1 cellular context compared by ENCODE assay signal in the genomic region with DNA sequence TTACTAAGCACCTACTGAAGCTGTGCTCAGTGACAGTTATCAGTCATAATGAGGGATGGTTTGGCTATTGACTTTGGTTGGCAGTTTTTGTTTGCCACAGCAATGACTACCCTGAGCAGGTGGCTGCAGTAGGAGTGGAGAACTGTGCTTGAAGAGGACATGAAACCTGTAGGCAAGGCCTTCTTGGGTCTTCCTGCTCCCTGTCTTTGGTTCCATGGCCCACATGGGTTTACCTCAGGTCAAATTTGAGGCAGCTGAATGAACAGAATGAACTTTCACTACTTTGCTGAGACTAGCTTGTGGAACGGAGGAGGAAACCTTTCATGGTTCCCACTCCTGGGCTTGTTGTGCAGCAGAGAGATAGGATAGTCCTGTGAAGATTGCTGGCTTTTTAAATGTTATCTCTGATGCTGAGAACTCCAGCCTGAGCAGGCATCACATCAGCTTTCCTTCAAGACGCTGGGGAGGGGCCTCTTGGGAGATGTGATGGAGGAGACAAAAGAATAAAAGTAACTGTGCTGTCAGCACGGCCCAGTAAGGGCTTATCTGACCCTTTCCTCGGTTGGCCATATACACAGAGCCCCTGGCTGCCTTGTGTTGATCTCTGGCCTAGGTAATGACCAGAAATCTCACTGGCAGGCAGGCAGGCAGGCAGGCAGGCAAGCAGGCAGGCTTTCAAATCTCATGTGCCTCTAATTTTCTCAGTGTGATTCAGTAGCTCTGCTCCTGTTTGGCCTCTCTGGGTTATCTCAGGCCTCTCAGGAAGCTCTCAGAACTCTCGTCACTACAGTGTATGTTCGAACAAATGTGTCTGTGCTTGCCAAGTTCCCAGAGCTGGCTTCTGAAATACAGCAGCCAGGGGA.
TF ChIP-seq lines count a peak whose summit lies in the region.

No MANE protein-coding gene starts in this region.

TF ChIP-seq in K562, 482 proteins besides CTCF, POLR2A, EP300 and RAD21 (continued from another document and continues in another):
- TF ChIP-seq, protein P1, sequence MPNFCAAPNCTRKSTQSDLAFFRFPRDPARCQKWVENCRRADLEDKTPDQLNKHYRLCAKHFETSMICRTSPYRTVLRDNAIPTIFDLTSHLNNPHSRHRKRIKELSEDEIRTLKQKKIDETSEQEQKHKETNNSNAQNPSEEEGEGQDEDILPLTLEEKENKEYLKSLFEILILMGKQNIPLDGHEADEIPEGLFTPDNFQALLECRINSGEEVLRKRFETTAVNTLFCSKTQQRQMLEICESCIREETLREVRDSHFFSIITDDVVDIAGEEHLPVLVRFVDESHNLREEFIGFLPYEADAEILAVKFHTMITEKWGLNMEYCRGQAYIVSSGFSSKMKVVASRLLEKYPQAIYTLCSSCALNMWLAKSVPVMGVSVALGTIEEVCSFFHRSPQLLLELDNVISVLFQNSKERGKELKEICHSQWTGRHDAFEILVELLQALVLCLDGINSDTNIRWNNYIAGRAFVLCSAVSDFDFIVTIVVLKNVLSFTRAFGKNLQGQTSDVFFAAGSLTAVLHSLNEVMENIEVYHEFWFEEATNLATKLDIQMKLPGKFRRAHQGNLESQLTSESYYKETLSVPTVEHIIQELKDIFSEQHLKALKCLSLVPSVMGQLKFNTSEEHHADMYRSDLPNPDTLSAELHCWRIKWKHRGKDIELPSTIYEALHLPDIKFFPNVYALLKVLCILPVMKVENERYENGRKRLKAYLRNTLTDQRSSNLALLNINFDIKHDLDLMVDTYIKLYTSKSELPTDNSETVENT (CRISPR knock-in tag; IDR thresholded peaks at IDR 0.05) = no peak
- TF ChIP-seq, protein P2, sequence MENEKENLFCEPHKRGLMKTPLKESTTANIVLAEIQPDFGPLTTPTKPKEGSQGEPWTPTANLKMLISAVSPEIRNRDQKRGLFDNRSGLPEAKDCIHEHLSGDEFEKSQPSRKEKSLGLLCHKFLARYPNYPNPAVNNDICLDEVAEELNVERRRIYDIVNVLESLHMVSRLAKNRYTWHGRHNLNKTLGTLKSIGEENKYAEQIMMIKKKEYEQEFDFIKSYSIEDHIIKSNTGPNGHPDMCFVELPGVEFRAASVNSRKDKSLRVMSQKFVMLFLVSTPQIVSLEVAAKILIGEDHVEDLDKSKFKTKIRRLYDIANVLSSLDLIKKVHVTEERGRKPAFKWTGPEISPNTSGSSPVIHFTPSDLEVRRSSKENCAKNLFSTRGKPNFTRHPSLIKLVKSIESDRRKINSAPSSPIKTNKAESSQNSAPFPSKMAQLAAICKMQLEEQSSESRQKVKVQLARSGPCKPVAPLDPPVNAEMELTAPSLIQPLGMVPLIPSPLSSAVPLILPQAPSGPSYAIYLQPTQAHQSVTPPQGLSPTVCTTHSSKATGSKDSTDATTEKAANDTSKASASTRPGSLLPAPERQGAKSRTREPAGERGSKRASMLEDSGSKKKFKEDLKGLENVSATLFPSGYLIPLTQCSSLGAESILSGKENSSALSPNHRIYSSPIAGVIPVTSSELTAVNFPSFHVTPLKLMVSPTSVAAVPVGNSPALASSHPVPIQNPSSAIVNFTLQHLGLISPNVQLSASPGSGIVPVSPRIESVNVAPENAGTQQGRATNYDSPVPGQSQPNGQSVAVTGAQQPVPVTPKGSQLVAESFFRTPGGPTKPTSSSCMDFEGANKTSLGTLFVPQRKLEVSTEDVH (IDR thresholded peaks at IDR 0.05; ENCODE audit: low read depth, partially characterized antibody) = no peak
- TF ChIP-seq CBFA2T3 (IDR thresholded peaks at IDR 0.05) (peak; percentile 94), GATAD2B (IDR thresholded peaks at IDR 0.05; ENCODE audit: borderline replicate concordance) (peak; percentile 15; the same call in 1 of the 2 replicates), TBP (optimal IDR thresholded peaks at IDR 0.05; ENCODE audit: low read depth, low read length) (peak; percentile 22), SMARCE1 (IDR thresholded peaks at IDR 0.05) (peak; percentile 59; the same call in 1 of the 2 replicates), BRCA1 (IDR thresholded peaks at IDR 0.05) (no peak), BRCA1 (CRISPR knock-in tag; IDR thresholded peaks at IDR 0.05) (no peak), CEBPG (CRISPR knock-in tag; IDR thresholded peaks at IDR 0.05) (no peak; the same call in 1 of the 2 replicates), CEBPG (tag; conservative IDR thresholded peaks at IDR 0.05 in 1 of 2, IDR thresholded peaks at IDR 0.05 in 1 of 2) (no peak), ETV6 (IDR thresholded peaks at IDR 0.05; ENCODE audit: borderline replicate concordance in 1 of 2, low read depth in 2 of 2, low read length in 1 of 2) (no peak; a peak in 1 of 4 replicates), ETV6 (CRISPR knock-in tag; IDR thresholded peaks at IDR 0.05; ENCODE audit: borderline replicate concordance) (no peak), TGIF2 (CRISPR knock-in tag; IDR thresholded peaks at IDR 0.05) (no peak), ZNF79 (CRISPR knock-in tag; IDR thresholded peaks at IDR 0.05; ENCODE audit: low read depth) (no peak), HIVEP1 (CRISPR knock-in tag; IDR thresholded peaks at IDR 0.05) (no peak), ARHGAP35 (IDR thresholded peaks at IDR 0.05; ENCODE audit: partially characterized antibody) (no peak), ZNF707 (CRISPR knock-in tag; conservative IDR thresholded peaks at IDR 0.05) (no peak), PTTG1 (tag; IDR thresholded peaks at IDR 0.05; ENCODE audit: low read depth) (no peak), TEAD1 (CRISPR knock-in tag; IDR thresholded peaks at IDR 0.05) (peak in 1 of 2 experiments; percentile 32; a peak in 2 of 4 replicates), KLF6 (CRISPR knock-in tag; IDR thresholded peaks at IDR 0.05; ENCODE audit: borderline replicate concordance) (no peak), FOXK1 (CRISPR knock-in tag; IDR thresholded peaks at IDR 0.05; ENCODE audit: borderline replicate concordance) (no peak), POLR2AphosphoS5 (IDR thresholded peaks at IDR 0.05; ENCODE audit: control insufficient read depth, insufficient read depth, low read depth, low read length) (peak; percentile 67; the same call in 1 of the 2 replicates), ZNF316 (IDR thresholded peaks at IDR 0.05) (no peak), ETV5 (CRISPR knock-in tag; IDR thresholded peaks at IDR 0.05; ENCODE audit: low read depth) (peak; percentile 43; the same call in 1 of the 2 replicates), CBX1 (IDR thresholded peaks at IDR 0.05; ENCODE audit: low read depth) (0 out of 2 replicates have a peak, but pooled peaks have one; percentile 58), BRF1 (IDR thresholded peaks at IDR 0.05; ENCODE audit: borderline replicate concordance, extremely low read depth, insufficient read length) (no peak), JUNB (CRISPR knock-in tag; conservative IDR thresholded peaks at IDR 0.05) (no peak), ZNF263 (CRISPR knock-in tag; IDR thresholded peaks at IDR 0.05; ENCODE audit: borderline replicate concordance) (no peak), EP400 (IDR thresholded peaks at IDR 0.05) (peak; percentile 32), FOXA1 (IDR thresholded peaks at IDR 0.05; ENCODE audit: borderline replicate concordance) (no peak), PRMT5 (CRISPR knock-in tag; IDR thresholded peaks at IDR 0.05) (no peak), ZFPM2 (CRISPR knock-in tag; IDR thresholded peaks at IDR 0.05) (no peak), ETV1 (tag; conservative IDR thresholded peaks at IDR 0.05; ENCODE audit: low read depth) (no peak), DMBX1 (CRISPR knock-in tag; IDR thresholded peaks at IDR 0.05; ENCODE audit: borderline replicate concordance) (0 out of 2 replicates have a peak, but pooled peaks have one; percentile 18), MEF2D (tag; conservative IDR thresholded peaks at IDR 0.05; ENCODE audit: low read depth) (no peak), ARID2 (IDR thresholded peaks at IDR 0.05) (no peak), RCOR1 (IDR thresholded peaks at IDR 0.05; ENCODE audit: borderline replicate concordance in 1 of 2, low read depth in 2 of 2, low read length in 2 of 2) (peak; percentile 46 to 91; a peak in 3 of 4 replicates), ZC3H8 (IDR thresholded peaks at IDR 0.05) (no peak), HDAC1 (IDR thresholded peaks at IDR 0.05) (peak in 1 of 2 experiments; percentile 77; a peak in 2 of 4 replicates), GABPA (tag; conservative IDR thresholded peaks at IDR 0.05; ENCODE audit: low read depth) (no peak), ZBTB17 (CRISPR knock-in tag; IDR thresholded peaks at IDR 0.05) (peak; percentile 40; the same call in 1 of the 2 replicates), DPF2 (IDR thresholded peaks at IDR 0.05) (peak; percentile 89), ZNF699 (CRISPR knock-in tag; IDR thresholded peaks at IDR 0.05; ENCODE audit: insufficient replicate concordance) (no peak), ZKSCAN8 (CRISPR knock-in tag; IDR thresholded peaks at IDR 0.05) (no peak), MCM3 (IDR thresholded peaks at IDR 0.05) (no peak), CBX5 (IDR thresholded peaks at IDR 0.05; ENCODE audit: borderline replicate concordance, low read depth) (no peak), SMAD3 (CRISPR knock-in tag; conservative IDR thresholded peaks at IDR 0.05) (no peak), SNRNP70 (optimal IDR thresholded peaks at IDR 0.05; ENCODE audit: low read depth, low read length) (no peak), TRIM28 (IDR thresholded peaks at IDR 0.05) (peak; percentile 89), SP2 (IDR thresholded peaks at IDR 0.05; ENCODE audit: extremely low read depth, low read depth, low read length, poor library complexity, severe bottlenecking) (no peak), MTA1 (IDR thresholded peaks at IDR 0.05; ENCODE audit: borderline replicate concordance) (no peak; the same call in 1 of the 2 replicates)
- TF ChIP-seq, protein P3, sequence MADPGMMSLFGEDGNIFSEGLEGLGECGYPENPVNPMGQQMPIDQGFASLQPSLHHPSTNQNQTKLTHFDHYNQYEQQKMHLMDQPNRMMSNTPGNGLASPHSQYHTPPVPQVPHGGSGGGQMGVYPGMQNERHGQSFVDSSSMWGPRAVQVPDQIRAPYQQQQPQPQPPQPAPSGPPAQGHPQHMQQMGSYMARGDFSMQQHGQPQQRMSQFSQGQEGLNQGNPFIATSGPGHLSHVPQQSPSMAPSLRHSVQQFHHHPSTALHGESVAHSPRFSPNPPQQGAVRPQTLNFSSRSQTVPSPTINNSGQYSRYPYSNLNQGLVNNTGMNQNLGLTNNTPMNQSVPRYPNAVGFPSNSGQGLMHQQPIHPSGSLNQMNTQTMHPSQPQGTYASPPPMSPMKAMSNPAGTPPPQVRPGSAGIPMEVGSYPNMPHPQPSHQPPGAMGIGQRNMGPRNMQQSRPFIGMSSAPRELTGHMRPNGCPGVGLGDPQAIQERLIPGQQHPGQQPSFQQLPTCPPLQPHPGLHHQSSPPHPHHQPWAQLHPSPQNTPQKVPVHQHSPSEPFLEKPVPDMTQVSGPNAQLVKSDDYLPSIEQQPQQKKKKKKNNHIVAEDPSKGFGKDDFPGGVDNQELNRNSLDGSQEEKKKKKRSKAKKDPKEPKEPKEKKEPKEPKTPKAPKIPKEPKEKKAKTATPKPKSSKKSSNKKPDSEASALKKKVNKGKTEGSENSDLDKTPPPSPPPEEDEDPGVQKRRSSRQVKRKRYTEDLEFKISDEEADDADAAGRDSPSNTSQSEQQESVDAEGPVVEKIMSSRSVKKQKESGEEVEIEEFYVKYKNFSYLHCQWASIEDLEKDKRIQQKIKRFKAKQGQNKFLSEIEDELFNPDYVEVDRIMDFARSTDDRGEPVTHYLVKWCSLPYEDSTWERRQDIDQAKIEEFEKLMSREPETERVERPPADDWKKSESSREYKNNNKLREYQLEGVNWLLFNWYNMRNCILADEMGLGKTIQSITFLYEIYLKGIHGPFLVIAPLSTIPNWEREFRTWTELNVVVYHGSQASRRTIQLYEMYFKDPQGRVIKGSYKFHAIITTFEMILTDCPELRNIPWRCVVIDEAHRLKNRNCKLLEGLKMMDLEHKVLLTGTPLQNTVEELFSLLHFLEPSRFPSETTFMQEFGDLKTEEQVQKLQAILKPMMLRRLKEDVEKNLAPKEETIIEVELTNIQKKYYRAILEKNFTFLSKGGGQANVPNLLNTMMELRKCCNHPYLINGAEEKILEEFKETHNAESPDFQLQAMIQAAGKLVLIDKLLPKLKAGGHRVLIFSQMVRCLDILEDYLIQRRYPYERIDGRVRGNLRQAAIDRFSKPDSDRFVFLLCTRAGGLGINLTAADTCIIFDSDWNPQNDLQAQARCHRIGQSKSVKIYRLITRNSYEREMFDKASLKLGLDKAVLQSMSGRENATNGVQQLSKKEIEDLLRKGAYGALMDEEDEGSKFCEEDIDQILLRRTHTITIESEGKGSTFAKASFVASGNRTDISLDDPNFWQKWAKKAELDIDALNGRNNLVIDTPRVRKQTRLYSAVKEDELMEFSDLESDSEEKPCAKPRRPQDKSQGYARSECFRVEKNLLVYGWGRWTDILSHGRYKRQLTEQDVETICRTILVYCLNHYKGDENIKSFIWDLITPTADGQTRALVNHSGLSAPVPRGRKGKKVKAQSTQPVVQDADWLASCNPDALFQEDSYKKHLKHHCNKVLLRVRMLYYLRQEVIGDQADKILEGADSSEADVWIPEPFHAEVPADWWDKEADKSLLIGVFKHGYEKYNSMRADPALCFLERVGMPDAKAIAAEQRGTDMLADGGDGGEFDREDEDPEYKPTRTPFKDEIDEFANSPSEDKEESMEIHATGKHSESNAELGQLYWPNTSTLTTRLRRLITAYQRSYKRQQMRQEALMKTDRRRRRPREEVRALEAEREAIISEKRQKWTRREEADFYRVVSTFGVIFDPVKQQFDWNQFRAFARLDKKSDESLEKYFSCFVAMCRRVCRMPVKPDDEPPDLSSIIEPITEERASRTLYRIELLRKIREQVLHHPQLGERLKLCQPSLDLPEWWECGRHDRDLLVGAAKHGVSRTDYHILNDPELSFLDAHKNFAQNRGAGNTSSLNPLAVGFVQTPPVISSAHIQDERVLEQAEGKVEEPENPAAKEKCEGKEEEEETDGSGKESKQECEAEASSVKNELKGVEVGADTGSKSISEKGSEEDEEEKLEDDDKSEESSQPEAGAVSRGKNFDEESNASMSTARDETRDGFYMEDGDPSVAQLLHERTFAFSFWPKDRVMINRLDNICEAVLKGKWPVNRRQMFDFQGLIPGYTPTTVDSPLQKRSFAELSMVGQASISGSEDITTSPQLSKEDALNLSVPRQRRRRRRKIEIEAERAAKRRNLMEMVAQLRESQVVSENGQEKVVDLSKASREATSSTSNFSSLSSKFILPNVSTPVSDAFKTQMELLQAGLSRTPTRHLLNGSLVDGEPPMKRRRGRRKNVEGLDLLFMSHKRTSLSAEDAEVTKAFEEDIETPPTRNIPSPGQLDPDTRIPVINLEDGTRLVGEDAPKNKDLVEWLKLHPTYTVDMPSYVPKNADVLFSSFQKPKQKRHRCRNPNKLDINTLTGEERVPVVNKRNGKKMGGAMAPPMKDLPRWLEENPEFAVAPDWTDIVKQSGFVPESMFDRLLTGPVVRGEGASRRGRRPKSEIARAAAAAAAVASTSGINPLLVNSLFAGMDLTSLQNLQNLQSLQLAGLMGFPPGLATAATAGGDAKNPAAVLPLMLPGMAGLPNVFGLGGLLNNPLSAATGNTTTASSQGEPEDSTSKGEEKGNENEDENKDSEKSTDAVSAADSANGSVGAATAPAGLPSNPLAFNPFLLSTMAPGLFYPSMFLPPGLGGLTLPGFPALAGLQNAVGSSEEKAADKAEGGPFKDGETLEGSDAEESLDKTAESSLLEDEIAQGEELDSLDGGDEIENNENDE (IDR thresholded peaks at IDR 0.05; ENCODE audit: low read depth, low read length) = no peak
- TF ChIP-seq, protein P4, sequence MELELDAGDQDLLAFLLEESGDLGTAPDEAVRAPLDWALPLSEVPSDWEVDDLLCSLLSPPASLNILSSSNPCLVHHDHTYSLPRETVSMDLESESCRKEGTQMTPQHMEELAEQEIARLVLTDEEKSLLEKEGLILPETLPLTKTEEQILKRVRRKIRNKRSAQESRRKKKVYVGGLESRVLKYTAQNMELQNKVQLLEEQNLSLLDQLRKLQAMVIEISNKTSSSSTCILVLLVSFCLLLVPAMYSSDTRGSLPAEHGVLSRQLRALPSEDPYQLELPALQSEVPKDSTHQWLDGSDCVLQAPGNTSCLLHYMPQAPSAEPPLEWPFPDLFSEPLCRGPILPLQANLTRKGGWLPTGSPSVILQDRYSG (tag; conservative IDR thresholded peaks at IDR 0.05; ENCODE audit: low read depth) = 0 out of 2 replicates have a peak, but pooled peaks have one; percentile 8
